ENCODE assay signal across 27 cellular contexts in the genomic region with DNA sequence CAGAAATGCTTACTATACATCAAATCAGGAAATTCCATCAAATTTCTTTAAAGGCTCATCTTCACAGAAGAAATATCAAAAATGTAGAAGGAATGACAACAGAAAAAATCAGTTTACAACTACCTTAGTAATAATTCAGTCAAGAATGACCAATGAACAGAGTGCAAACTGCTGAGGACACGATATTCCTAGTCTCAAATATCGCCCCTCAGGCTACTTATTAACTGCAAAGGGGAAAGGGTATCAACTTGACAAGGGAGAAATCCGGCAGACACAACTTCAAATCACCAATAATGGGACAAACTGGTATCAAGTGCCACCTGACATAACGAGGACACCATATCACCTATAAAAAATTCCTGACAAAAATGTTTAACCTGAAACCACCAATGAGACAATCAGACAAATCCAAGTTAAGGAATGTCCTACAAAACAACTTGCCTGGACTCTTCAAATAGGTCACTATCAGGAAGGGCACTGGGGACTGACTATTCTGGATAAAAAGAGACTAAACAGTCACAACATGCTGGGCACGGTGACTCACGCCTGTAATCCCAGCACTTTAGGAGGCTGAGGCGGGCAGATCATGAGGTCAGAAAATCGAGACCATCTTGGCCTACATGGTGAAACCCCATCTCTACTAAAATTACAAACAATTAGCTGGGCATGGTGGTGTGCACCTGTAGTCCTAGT.
"Had no signal": no experiment of that assay in that cellular context is flagged by ENCODE, and none has a peak within 500 bp of the region (broad histone marks: within the 10 kb centered on the region; RNA-seq: fewer than 3 reads in every experiment).

No MANE protein-coding gene starts in this region.

- DNase-seq: activated CD4-positive, alpha-beta T cell treated with anti-CD3 and anti-CD28 coated beads for 48 hours; activated CD4-positive, alpha-beta T cell treated with anti-CD3 and anti-CD28 coated beads, Interleukin-2, amount 50 U/mL, for 4 hours; activated CD4-positive, CD25-positive, alpha-beta regulatory T cell treated with anti-CD3 and anti-CD28 coated beads, Interleukin-2, amount 50 U/mL, for 72 hours; activated CD8-positive, alpha-beta memory T cell treated with anti-CD3 and anti-CD28 coated beads, Interleukin-2, amount 50 U/mL, for 48 hours; activated CD8-positive, alpha-beta T cell treated with anti-CD3 and anti-CD28 coated beads, Interleukin-2, amount 10 ng/mL, durations not matched to agents 7 days and 5 days; activated naive CD8-positive, alpha-beta T cell treated with anti-CD3 and anti-CD28 coated beads, Interleukin-2, amount 50 U/mL, for 24 hours; activated T-cell treated with anti-CD3 and anti-CD28 coated beads, Interleukin-2, amount 50 U/mL, for 1 hour; amniotic stem cell; KG1; MV-4-11; NCI-H1092 treated with DMSO at 0.1 percent for 48 hours; NCI-H1436; NCI-H1694 treated with DMSO at 0.1 percent for 48 hours; NCI-H2029 treated with DMSO at 0.1 percent for 48 hours; NCI-H510A treated with DMSO at 0.1 percent for 48 hours; NCI-H69; Peyer's patch; SHP77; SW 1271; T-helper 9 cell had no signal

- H3K4me1 ChIP-seq: ascending aorta, Peyer's patch, SJSA1 had no signal

- H3K9me3 Mint-ChIP-seq: activated naive CD4-positive, alpha-beta T cell treated with anti-CD3 and anti-CD28 coated beads, Interleukin-2, amount 50 U/mL, for 72 hours; activated naive CD8-positive, alpha-beta T cell treated with anti-CD3 and anti-CD28 coated beads, Interleukin-2, amount 50 U/mL, for 24 hours; brain; IgD-negative memory B cell; WTC11 had no signal

- H3K9me3 ChIP-seq: ascending aorta, Peyer's patch, SJSA1 had no signal

- H3K27me3 ChIP-seq: ascending aorta, Peyer's patch, SJSA1 had no signal

- H3K27ac Mint-ChIP-seq: activated CD8-positive, alpha-beta T cell treated with anti-CD3 and anti-CD28 coated beads, Interleukin-2, amount 10 ng/mL, durations not matched to agents 7 days and 5 days; activated naive CD4-positive, alpha-beta T cell treated with anti-CD3 and anti-CD28 coated beads, Interleukin-2, amount 50 U/mL, for 72 hours; activated naive CD8-positive, alpha-beta T cell treated with anti-CD3 and anti-CD28 coated beads, Interleukin-2, amount 50 U/mL, for 24 hours; brain; WTC11 had no signal

- H3K27me3 Mint-ChIP-seq: activated naive CD8-positive, alpha-beta T cell treated with anti-CD3 and anti-CD28 coated beads, Interleukin-2, amount 50 U/mL, for 24 hours; brain; IgD-negative memory B cell had no signal

- ATAC-seq: activated CD8-positive, alpha-beta T cell treated with anti-CD3 and anti-CD28 coated beads, Interleukin-2, amount 10 ng/mL, durations not matched to agents 7 days and 5 days; activated naive CD4-positive, alpha-beta T cell treated with anti-CD3 and anti-CD28 coated beads, Interleukin-2, amount 50 U/mL, for 72 hours; activated naive CD8-positive, alpha-beta T cell treated with anti-CD3 and anti-CD28 coated beads, Interleukin-2, amount 50 U/mL, for 24 hours; SK-N-SH treated with all-trans-retinoic acid at 6 μM for 48 hours; WTC11 had no signal

- H3K27ac ChIP-seq: ascending aorta, Peyer's patch, SJSA1 had no signal

- H3K4me3 ChIP-seq: ascending aorta, Peyer's patch, SJSA1 had no signal

- H3K4me3 Mint-ChIP-seq: activated CD8-positive, alpha-beta T cell treated with anti-CD3 and anti-CD28 coated beads, Interleukin-2, amount 10 ng/mL, durations not matched to agents 7 days and 5 days; activated naive CD8-positive, alpha-beta T cell treated with anti-CD3 and anti-CD28 coated beads, Interleukin-2, amount 50 U/mL, for 24 hours; brain; IgD-negative memory B cell; WTC11 had no signal
